6 cellular contexts compared by ENCODE assay signal in genomic region chr1:87965193-87965592, GRCh38.
"Had no signal": no experiment of that assay in that cellular context is flagged by ENCODE, and none has a peak within 500 bp of the region (broad histone marks: within the 10 kb centered on the region; RNA-seq: fewer than 3 reads in every experiment).

No MANE protein-coding gene starts in this region.

- H3K27me3 Mint-ChIP-seq: IgD-negative memory B cell had no signal

- DNase-seq: KBM-7, KG1 had no signal

- H3K4me1 Mint-ChIP-seq: IgD-negative memory B cell had no signal

- H3K27ac ChIP-seq: HL-60 had no signal

- H3K36me3 Mint-ChIP-seq: IgD-negative memory B cell had no signal

- H3K4me3 ChIP-seq: K562 had no signal

- H3K9me3 Mint-ChIP-seq: IgD-negative memory B cell had no signal

- H3K4me3 Mint-ChIP-seq: IgD-negative memory B cell had no signal

- ATAC-seq: HepG2, K562 had no signal

- H3K27ac Mint-ChIP-seq: IgD-negative memory B cell had no signal
